In the genomic region with DNA sequence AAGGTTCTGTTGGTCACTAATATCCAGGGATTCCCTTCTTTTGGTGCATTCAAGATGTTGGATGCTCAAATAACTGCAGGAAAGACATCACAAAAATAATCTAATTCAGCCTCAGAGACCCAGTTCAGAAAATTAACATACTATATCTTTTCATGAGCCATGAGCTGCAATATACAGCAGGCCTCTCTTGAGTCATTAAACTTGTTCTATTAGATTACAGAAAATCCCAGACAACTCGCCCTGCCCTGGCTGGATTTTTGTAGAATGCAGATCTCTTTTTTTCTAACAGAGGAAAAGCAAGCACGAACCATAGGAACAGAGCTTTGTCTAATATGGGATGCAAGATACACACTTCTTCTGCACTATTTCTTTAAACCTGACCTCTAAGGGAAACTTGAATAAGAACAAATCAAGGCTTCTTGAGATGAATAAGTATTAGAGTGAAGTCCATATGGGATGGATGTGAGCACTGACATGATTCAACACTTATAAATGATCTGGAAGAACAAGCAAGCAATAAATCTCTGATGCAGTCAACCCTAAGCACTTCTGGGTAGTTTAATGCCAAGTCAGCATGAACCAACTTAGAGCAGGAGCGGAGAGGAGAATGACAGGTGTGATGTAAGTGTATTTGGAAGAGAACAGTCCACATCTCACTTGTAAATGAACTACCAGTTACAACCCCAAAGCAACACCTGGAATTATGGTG, we compare ENCODE assay signal across 1 cellular context.
TF ChIP-seq lines count a peak whose summit lies in the region.

No MANE protein-coding gene starts in this region.

TF ChIP-seq in SK-N-SH treated with all-trans-retinoic acid at 6 μM for 48 hours, 23 proteins besides CTCF, POLR2A, EP300 and RAD21 (continued from another document):
- TF ChIP-seq ISL1 (CRISPR knock-in tag; IDR thresholded peaks at IDR 0.05), result no peak
